ENCODE assay signal across 9 cellular contexts in genomic region chr21:46297311-46298082, GRCh38. TPM values are rescaled to one million over a fixed set of nuclear protein-coding genes. Genes with fewer than 3 reads are reported as not detected.
A peak's percentile ranks its signal among the peaks of the same experiment; 100 is the strongest.
DNase-seq lines count a peak whose midpoint lies in the region; ATAC-seq and TF ChIP-seq lines count a peak whose summit lies in the region.
"Had no signal": no experiment of that assay in that cellular context is flagged by ENCODE, and none has a peak within 500 bp of the region (broad histone marks: within the 10 kb centered on the region; RNA-seq: fewer than 3 reads in every experiment).

No MANE protein-coding gene starts in this region.

- 1 to 2% methylated on average over 62 to 72 of the region's 77 CpGs for WGBS in lower leg skin, 2 donors
- 1 to 9% methylated on average over 25 to 32 of the region's 77 CpGs for WGBS in thyroid gland, 2 donors

- no peaks in the 10 kb centered on the region for H3K36me3 ChIP-seq in thyroid gland

- TF ChIP-seq CTCF in choroid plexus epithelial cell (conservative IDR thresholded peaks at IDR 0.05; ENCODE audit: low read depth, low read length) (no peak), lower leg skin (IDR thresholded peaks at IDR 0.05) (no peak), thyroid gland (IDR thresholded peaks at IDR 0.05) (no peak)

- POLR2A ChIA-PET in HEK293T (lab: Yijun Ruan, JAX), result no interaction called here

- peak; percentile 23 for DNase-seq in activated CD4-positive, alpha-beta T cell treated with anti-CD3 and anti-CD28 coated beads for 48 hours
- no peak for DNase-seq in activated CD4-positive, alpha-beta T cell treated with anti-CD3 and anti-CD28 coated beads, Interleukin-2, amount 50 U/mL, for 4 hours
- peak; percentile 37 for DNase-seq in choroid plexus epithelial cell (ENCODE audit: low read depth)
- peak in 1 of 2 donors; percentile 84 for DNase-seq in lower leg skin (ENCODE audit: low spot score in 2 of 2)
- peak; percentile 9 to 22 for DNase-seq in thyroid gland
- no peak for DNase-seq in HEK293T (ENCODE audit: extremely low spot score)
- no peak for DNase-seq in GM03348 (ENCODE audit: low spot score)
- DNase-seq: activated CD4-positive, CD25-positive, alpha-beta regulatory T cell treated with anti-CD3 and anti-CD28 coated beads, Interleukin-2, amount 50 U/mL, for 72 hours had no signal

- peak overlapping the region in 2 of 3 donors; percentile 24 to 27 for H3K27ac ChIP-seq in thyroid gland

- intact Hi-C loops in lower leg skin (cut with DNase I; ENCODE audit: low total_unique reads) (no loop called here), thyroid gland (cut with DNase I) (no loop called here)

- H3K4me3 ChIP-seq in choroid plexus epithelial cell (ENCODE audit: low read depth, low read length), result peak overlapping the region; percentile 59
- peak overlapping the region; percentile 32 for H3K4me3 ChIP-seq in lower leg skin (ENCODE audit: low read depth, poor library complexity, severe bottlenecking)
- H3K4me3 ChIP-seq in thyroid gland (replicated peaks in 1 of 3), result peak overlapping the region in 2 of 3 donors; percentile 1 to 42

- H3K9me3 ChIP-seq in thyroid gland, result no peaks in the 10 kb centered on the region

- H3K27me3 ChIP-seq in thyroid gland, result no peaks in the 10 kb centered on the region

- CTCF ChIA-PET in HEK293T (lab: Yijun Ruan, JAX), result no interaction called here

- ATAC-seq in GM19467 (IDR thresholded peaks at IDR 0.05; ENCODE audit: unreplicated experiment), result no peak

- TF ChIP-seq POLR2A in lower leg skin (IDR thresholded peaks at IDR 0.05), result no peak
- no peak for TF ChIP-seq POLR2A in thyroid gland (IDR thresholded peaks at IDR 0.05)

- H3K4me1 ChIP-seq in thyroid gland, result peaks cover 8 to 10% of the 10 kb centered on the region in 2 donors

TF ChIP-seq in HEK293T, 16 proteins besides CTCF, POLR2A, EP300 and RAD21:
- no peak for TF ChIP-seq FOXA1 (IDR thresholded peaks at IDR 0.05)
- TF ChIP-seq NFRKB (IDR thresholded peaks at IDR 0.05), result no peak
- TF ChIP-seq, protein P1, sequence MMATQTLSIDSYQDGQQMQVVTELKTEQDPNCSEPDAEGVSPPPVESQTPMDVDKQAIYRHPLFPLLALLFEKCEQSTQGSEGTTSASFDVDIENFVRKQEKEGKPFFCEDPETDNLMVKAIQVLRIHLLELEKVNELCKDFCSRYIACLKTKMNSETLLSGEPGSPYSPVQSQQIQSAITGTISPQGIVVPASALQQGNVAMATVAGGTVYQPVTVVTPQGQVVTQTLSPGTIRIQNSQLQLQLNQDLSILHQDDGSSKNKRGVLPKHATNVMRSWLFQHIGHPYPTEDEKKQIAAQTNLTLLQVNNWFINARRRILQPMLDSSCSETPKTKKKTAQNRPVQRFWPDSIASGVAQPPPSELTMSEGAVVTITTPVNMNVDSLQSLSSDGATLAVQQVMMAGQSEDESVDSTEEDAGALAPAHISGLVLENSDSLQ (IDR thresholded peaks at IDR 0.05), result no peak
- no peak for TF ChIP-seq FOXM1 (IDR thresholded peaks at IDR 0.05; ENCODE audit: borderline replicate concordance)
- no peak for TF ChIP-seq TARDBP (IDR thresholded peaks at IDR 0.05)
- no peak for TF ChIP-seq SUZ12 (IDR thresholded peaks at IDR 0.05)
- no peak for TF ChIP-seq L3MBTL2 (conservative IDR thresholded peaks at IDR 0.05)
- no peak for TF ChIP-seq SP1 (IDR thresholded peaks at IDR 0.05)
- no peak for TF ChIP-seq CTBP1 (IDR thresholded peaks at IDR 0.05; ENCODE audit: borderline replicate concordance)
- no peak for TF ChIP-seq ELF4 (IDR thresholded peaks at IDR 0.05)
- no peak for TF ChIP-seq HDGF (IDR thresholded peaks at IDR 0.05; ENCODE audit: borderline replicate concordance)
- TF ChIP-seq BHLHE40 (IDR thresholded peaks at IDR 0.05; ENCODE audit: borderline replicate concordance), result no peak
- TF ChIP-seq ZNF384 (IDR thresholded peaks at IDR 0.05), result no peak
- TF ChIP-seq LEF1 (IDR thresholded peaks at IDR 0.05; ENCODE audit: borderline replicate concordance), result no peak
TF ChIP-seq in HEK293T: peak in this region for 0.

RNA-seq across cellular contexts. Expression of gene YBEY, which starts 11.4 kb away (rescaled TPM):
- 10 to 100 TPM in 3 of 4 donors, 1 to 10 TPM in 1; 7.4 to 21.7 (median 17.0) TPM for total RNA-seq in lower leg skin
- 10 to 100 TPM; 12.6 to 25.4 (median 21.0) TPM for total RNA-seq in thyroid gland

RNA-seq across cellular contexts. Expression of gene MCM3AP, which starts 12.1 kb away (rescaled TPM):
- total RNA-seq in lower leg skin, result 10 to 100 TPM; 45.5 to 71.4 (median 57.7) TPM
- total RNA-seq in thyroid gland, result 100 to 1,000 TPM in 1 of 4 donors, 10 to 100 TPM in 3; 65.7 to 116 (median 81.0) TPM

RNA-seq across cellular contexts. Expression of gene C21orf58, which starts 26.2 kb away (rescaled TPM):
- 1 to 10 TPM; 2.2 to 4.8 (median 2.3) TPM for total RNA-seq in lower leg skin
- 1 to 10 TPM in 3 of 4 donors, under 1 TPM in 1; 0.89 to 2.2 (median 1.7) TPM for total RNA-seq in thyroid gland

RNA-seq across cellular contexts. Expression of gene PCNT, which starts 26.5 kb away (rescaled TPM):
- total RNA-seq in lower leg skin (10 to 100 TPM; 30.3 to 44.0 (median 33.3) TPM), thyroid gland (10 to 100 TPM; 23.9 to 36.6 (median 33.2) TPM)

Comparison
In these comparisons a context has a peak if more than half of its experiments do, and no peak if none do; other contexts are left out.
1. DNase-seq: peak in activated CD4-positive, alpha-beta T cell treated with anti-CD3 and anti-CD28 coated beads for 48 hours (single experiment), choroid plexus epithelial cell (single experiment) and thyroid gland (2 of 2); none in activated CD4-positive, alpha-beta T cell treated with anti-CD3 and anti-CD28 coated beads, Interleukin-2, amount 50 U/mL, for 4 hours (0 of 2), HEK293T (single experiment) and GM03348 (single experiment).
2. Peak in every context shown above with its lines, with median percentiles within 50 percentile points of each other: H3K4me3 ChIP-seq.